22 cellular contexts compared by ENCODE assay signal in genomic region chr1:54365847-54366246, GRCh38. TPM values are rescaled to one million over a fixed set of nuclear protein-coding genes. Genes with fewer than 3 reads are reported as not detected.
DNase-seq lines count a peak whose midpoint lies in the region; ATAC-seq, FAIRE-seq and TF ChIP-seq lines count a peak whose summit lies in the region.
"Had no signal": no experiment of that assay in that cellular context is flagged by ENCODE, and none has a peak within 500 bp of the region (broad histone marks: within the 10 kb centered on the region; RNA-seq: fewer than 3 reads in every experiment).

No MANE protein-coding gene starts in this region.

- no peaks in the 10 kb centered on the region for H3K9me3 Mint-ChIP-seq in MCF 10A (ENCODE audit: unreplicated experiment)
- H3K9me3 Mint-ChIP-seq: stimulated activated naive CD8-positive, alpha-beta T cell treated with anti-CD3 and anti-CD28 coated beads, Interleukin-15, Interleukin-2, amounts not matched to agents 100 ng/mL and 50 ng/mL, for 24 hours; T-cell had no signal

- H3K27ac ChIP-seq in breast epithelium (peak overlapping the region; percentile 78 to 79), duodenal mucosa (ENCODE audit: low read depth, low read length) (no peak overlapping the region), mucosa of rectum (ENCODE audit: low read depth in 2 of 2, low read length in 2 of 2) (peak overlapping the region; percentile 2 to 20), suprapubic skin (peak overlapping the region; percentile 38), esophagus muscularis mucosa (replicated peaks in 1 of 4) (no peak overlapping the region)
- H3K27ac ChIP-seq: A549, epithelial cell of prostate, lower lobe of right lung, tibial nerve had no signal

- no peaks in the 10 kb centered on the region for H3K36me3 ChIP-seq in breast epithelium
- H3K36me3 ChIP-seq in duodenal mucosa (ENCODE audit: control insufficient read depth in 1 of 2, insufficient read depth in 2 of 2, low read length in 2 of 2), result peaks cover 0 to 7% of the 10 kb centered on the region in 2 donors
- H3K36me3 ChIP-seq in mucosa of rectum (ENCODE audit: control insufficient read depth in 2 of 2, insufficient read depth in 2 of 2, low read length in 2 of 2), result peaks cover 0 to 11% of the 10 kb centered on the region in 2 donors
- H3K36me3 ChIP-seq in suprapubic skin, result peaks cover 4% of the 10 kb centered on the region
- peaks cover 0 to 3% (median 0%) of the 10 kb centered on the region in 4 donors for H3K36me3 ChIP-seq in esophagus muscularis mucosa
- H3K36me3 ChIP-seq: lower lobe of right lung, tibial nerve had no signal

- 62% methylated on average over 3 of the region's 3 CpGs for WGBS in suprapubic skin
- 85% methylated on average over 3 of the region's 3 CpGs for WGBS in esophagus muscularis mucosa

- H3K4me3 Mint-ChIP-seq in MCF 10A (ENCODE audit: unreplicated experiment), result no peak overlapping the region
- H3K4me3 Mint-ChIP-seq: activated CD4-positive, alpha-beta T cell treated with anti-CD3 and anti-CD28 coated beads for 36 hours; stimulated activated naive CD8-positive, alpha-beta T cell treated with anti-CD3 and anti-CD28 coated beads, Interleukin-15, Interleukin-2, amounts not matched to agents 100 ng/mL and 50 ng/mL, for 24 hours; T-cell had no signal

- TF ChIP-seq POLR2A in breast epithelium (IDR thresholded peaks at IDR 0.05) (no peak), suprapubic skin (IDR thresholded peaks at IDR 0.05) (no peak), esophagus muscularis mucosa (IDR thresholded peaks at IDR 0.05; ENCODE audit: low read depth) (no peak)

- H3K36me3 Mint-ChIP-seq in MCF 10A (ENCODE audit: insufficient read depth, unreplicated experiment), result no peaks in the 10 kb centered on the region

- POLR2A ChIA-PET in MCF 10A (lab: Yijun Ruan, JAX), result interaction anchor here (0.7 kb wide), 1 partner anchor 15 kb away, joined by 7 read pairs; no protein-coding TSS in a partner anchor

- H3K27ac Mint-ChIP-seq in MCF 10A (ENCODE audit: low read depth, unreplicated experiment), result no peak overlapping the region
- H3K27ac Mint-ChIP-seq: activated CD4-positive, alpha-beta T cell treated with anti-CD3 and anti-CD28 coated beads for 36 hours; stimulated activated naive CD8-positive, alpha-beta T cell treated with anti-CD3 and anti-CD28 coated beads, Interleukin-15, Interleukin-2, amounts not matched to agents 100 ng/mL and 50 ng/mL, for 24 hours had no signal

- H3K4me1 ChIP-seq in breast epithelium (peaks cover 0 to 7% of the 10 kb centered on the region in 2 donors), duodenal mucosa (ENCODE audit: control insufficient read depth in 1 of 2, insufficient read depth in 2 of 2, low read length in 2 of 2) (peaks cover 25 to 52% of the 10 kb centered on the region in 2 donors), mucosa of rectum (ENCODE audit: control insufficient read depth in 2 of 2, insufficient read depth in 2 of 2, low read length in 2 of 2) (peaks cover 20 to 27% of the 10 kb centered on the region in 2 donors), suprapubic skin (peaks cover 31% of the 10 kb centered on the region), esophagus muscularis mucosa (peaks cover 17 to 65% (median 40%) of the 10 kb centered on the region in 4 donors)

- H3K4me1 Mint-ChIP-seq in MCF 10A (ENCODE audit: insufficient read depth, unreplicated experiment), result no peaks in the 10 kb centered on the region

- no TSS peak for BruUV-seq in MCF 10A (replicated peaks; lab: Mats Ljungman, UMichigan)

- no peak for ATAC-seq in HG03039 (IDR thresholded peaks at IDR 0.05; ENCODE audit: unreplicated experiment)
- ATAC-seq: A549; activated CD4-positive, alpha-beta T cell treated with anti-CD3 and anti-CD28 coated beads for 36 hours; T-cell had no signal

- CTCF ChIA-PET in MCF 10A (lab: Yijun Ruan, JAX), result interaction anchor here (0.5 to 0.6 kb wide), 3 partner anchors 20 to 245 kb away, joined by 3 read pairs; no protein-coding TSS in a partner anchor

- H3K27me3 ChIP-seq in breast epithelium (no peaks in the 10 kb centered on the region), duodenal mucosa (ENCODE audit: control insufficient read depth in 1 of 2, insufficient read depth in 2 of 2, low read length in 2 of 2) (no peaks in the 10 kb centered on the region), mucosa of rectum (ENCODE audit: control insufficient read depth in 2 of 2, insufficient read depth in 2 of 2, low read length in 2 of 2) (no peaks in the 10 kb centered on the region), suprapubic skin (no peaks in the 10 kb centered on the region), esophagus muscularis mucosa (no peaks in the 10 kb centered on the region)
- H3K27me3 ChIP-seq: Peyer's patch, tibial nerve had no signal

- no peak for TF ChIP-seq EP300 in suprapubic skin (IDR thresholded peaks at IDR 0.05)
- no peak for TF ChIP-seq EP300 in esophagus muscularis mucosa (IDR thresholded peaks at IDR 0.05)

- TF ChIP-seq CTCF in breast epithelium (IDR thresholded peaks at IDR 0.05), result no peak
- no peak for TF ChIP-seq CTCF in MCF 10A (IDR thresholded peaks at IDR 0.05; ENCODE audit: unreplicated experiment)
- no peak for TF ChIP-seq CTCF in suprapubic skin (IDR thresholded peaks at IDR 0.05)
- no peak for TF ChIP-seq CTCF in esophagus muscularis mucosa (IDR thresholded peaks at IDR 0.05)

- no peak overlapping the region for H3K4me3 ChIP-seq in breast epithelium
- H3K4me3 ChIP-seq in duodenal mucosa (ENCODE audit: low read depth in 1 of 2, low read length in 2 of 2), result no peak overlapping the region
- H3K4me3 ChIP-seq in mucosa of rectum (ENCODE audit: low read length in 2 of 2), result no peak overlapping the region
- H3K4me3 ChIP-seq in suprapubic skin, result no peak overlapping the region
- no peak overlapping the region for H3K4me3 ChIP-seq in esophagus muscularis mucosa
- H3K4me3 ChIP-seq: A549, lower lobe of right lung, Peyer's patch, tibial nerve had no signal

- no peak for FAIRE-seq in urothelium cell line (lab: Jason Lieb, UNC)
- FAIRE-seq: A549, D721Med had no signal

- peak overlapping the region; percentile 4 to 24 for H3K9ac ChIP-seq in duodenal mucosa (ENCODE audit: low read depth in 1 of 2, low read length in 2 of 2)
- no peak overlapping the region for H3K9ac ChIP-seq in mucosa of rectum (ENCODE audit: low read depth in 1 of 2, low read length in 2 of 2)

- H3K27me3 Mint-ChIP-seq in MCF 10A (ENCODE audit: insufficient read depth, unreplicated experiment), result no peaks in the 10 kb centered on the region
- H3K27me3 Mint-ChIP-seq: activated CD4-positive, alpha-beta T cell treated with anti-CD3 and anti-CD28 coated beads for 36 hours; stimulated activated naive CD8-positive, alpha-beta T cell treated with anti-CD3 and anti-CD28 coated beads, Interleukin-15, Interleukin-2, amounts not matched to agents 100 ng/mL and 50 ng/mL, for 24 hours; T-cell had no signal

- no peaks in the 10 kb centered on the region for H3K9me3 ChIP-seq in breast epithelium
- no peaks in the 10 kb centered on the region for H3K9me3 ChIP-seq in duodenal mucosa (ENCODE audit: control insufficient read depth in 1 of 2, low read length in 2 of 2)
- no peaks in the 10 kb centered on the region for H3K9me3 ChIP-seq in mucosa of rectum (ENCODE audit: control insufficient read depth in 2 of 2, low read length in 2 of 2)
- no peaks in the 10 kb centered on the region for H3K9me3 ChIP-seq in suprapubic skin
- no peaks in the 10 kb centered on the region for H3K9me3 ChIP-seq in esophagus muscularis mucosa
- H3K9me3 ChIP-seq: A549, lower lobe of right lung, Peyer's patch, tibial nerve had no signal

- intact Hi-C loops in breast epithelium (cut with DNase I; ENCODE audit: low total_unique reads) (no loop called here), MCF 10A (cut with micrococcal nuclease) (no loop called here), esophagus muscularis mucosa (cut with DNase I) (no loop called here)

- DNase-seq in breast epithelium (ENCODE audit: low spot score in 2 of 2) (no peak), MCF 10A (ENCODE audit: unreplicated experiment) (no peak), suprapubic skin (ENCODE audit: low spot score in 2 of 2) (no peak), esophagus muscularis mucosa (ENCODE audit: extremely low spot score) (no peak), urothelium cell line (ENCODE audit: low spot score) (no peak)
- DNase-seq: activated CD4-positive, alpha-beta T cell treated with anti-CD3 and anti-CD28 coated beads for 36 hours; dermis blood vessel endothelial cell; lower lobe of right lung; NCI-H1417; NCI-H526; Peyer's patch; stimulated activated CD4-positive, alpha-beta T cell treated with anti-CD3 and anti-CD28 coated beads, Interleukin-12 subunit alpha, Interleukin-12 subunit beta, amount 100 ng/mL, for 4 hours; stimulated activated CD4-positive, alpha-beta T cell treated with anti-CD3 and anti-CD28 coated beads, Interleukin-4, amount 100 ng/mL, for 4 hours; T-cell had no signal

RNA-seq across cellular contexts. Expression of gene SSBP3, which starts 40.3 kb away (rescaled TPM):
- 10 to 100 TPM; 21.3 to 28.0 (median 25.6) TPM for total RNA-seq in breast epithelium
- 6.5 and 8.6 TPM in 2 replicates for total RNA-seq in MCF 10A (2022)
- total RNA-seq in suprapubic skin, result 10 to 100 TPM; 26.4 to 49.5 (median 37.1) TPM
- 10 to 100 TPM; 32.8 to 63.4 (median 47.4) TPM for total RNA-seq in esophagus muscularis mucosa

Comparison
In these comparisons a context has a peak if more than half of its experiments do, and no peak if none do; other contexts are left out.
1. H3K27ac ChIP-seq: peak in breast epithelium (2 of 2), mucosa of rectum (2 of 2) and suprapubic skin (single experiment); none in duodenal mucosa (single experiment) and esophagus muscularis mucosa (0 of 4).
2. H3K9ac ChIP-seq: peak in duodenal mucosa (2 of 2); none in mucosa of rectum (0 of 2).